17 cellular contexts compared by ENCODE assay signal in the genomic region with DNA sequence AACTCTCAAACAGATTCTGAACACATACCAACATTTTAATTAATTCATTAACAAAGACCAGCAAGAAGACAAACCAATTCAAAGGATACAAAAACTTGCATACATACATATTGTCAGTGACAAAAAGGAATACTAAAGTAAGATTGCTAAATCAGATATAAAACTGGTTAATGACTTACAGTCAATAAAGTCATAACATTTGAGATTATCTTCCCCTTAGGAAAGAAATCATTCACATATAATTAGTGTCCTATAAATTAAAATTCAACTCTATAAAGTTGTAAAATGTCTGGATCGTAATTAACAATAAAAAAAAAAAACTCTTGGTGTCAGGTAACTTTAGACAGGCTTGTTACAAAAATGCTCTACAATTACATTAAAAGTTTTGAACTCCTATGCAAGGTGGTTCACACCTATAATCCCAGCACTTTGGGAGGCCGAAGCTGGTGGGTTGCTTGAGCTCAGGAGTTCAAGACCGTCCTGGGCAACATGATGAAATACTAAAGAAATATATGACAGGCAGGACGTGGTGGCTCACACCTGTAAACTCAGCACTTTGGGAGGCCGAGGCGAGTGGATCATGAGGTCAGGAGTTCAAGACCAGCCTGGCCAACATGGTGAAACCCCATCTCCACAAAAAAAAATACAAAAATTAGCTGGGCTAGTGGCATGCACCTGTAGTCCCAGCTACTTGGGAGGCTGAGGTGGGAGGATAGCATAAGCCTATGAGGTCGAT. TPM values are rescaled to one million over a fixed set of nuclear protein-coding genes. Genes with fewer than 3 reads are reported as not detected.
DNase-seq lines count a peak whose midpoint lies in the region; ATAC-seq, FAIRE-seq and TF ChIP-seq lines count a peak whose summit lies in the region.
"Had no signal": no experiment of that assay in that cellular context is flagged by ENCODE, and none has a peak within 500 bp of the region (broad histone marks: within the 10 kb centered on the region; RNA-seq: fewer than 3 reads in every experiment).

No MANE protein-coding gene starts in this region.

- H3K9me3 ChIP-seq in HUES6 (ENCODE audit: control insufficient read depth, insufficient read depth, low read depth, low read length) (no peaks in the 10 kb centered on the region), K562 (replicated peaks; ENCODE audit: control insufficient read depth, insufficient read depth, low read depth, low read length) (no peaks in the 10 kb centered on the region)
- H3K9me3 ChIP-seq: BLaER1 treated with 17β-estradiol and CSF1 and Interleukin-3, amounts not matched to agents 10 nM and 100 nM had no signal

- peaks cover 13% of the 10 kb centered on the region for H3K27me3 Mint-ChIP-seq in type B pancreatic cell

- CTCF ChIA-PET in K562 (lab: Yijun Ruan, JAX; ENCODE audit: low intra/inter-chr PET ratio) = interaction anchor here (0.6 kb wide), 1 partner anchor 117 kb away, joined by 3 read pairs; no protein-coding TSS in a partner anchor

- H3K79me2 ChIP-seq in K562 (ENCODE audit: control insufficient read depth, insufficient read depth, low read length) = no peaks in the 10 kb centered on the region

- no peak for TF ChIP-seq EP300 in K562 (IDR thresholded peaks at IDR 0.05; ENCODE audit: low read length)

- no peak for TF ChIP-seq POLR2A in K562 (conservative IDR thresholded peaks at IDR 0.05)

- H3K27ac Mint-ChIP-seq in type B pancreatic cell = peak overlapping the region; percentile 80

- POLR2A ChIA-PET in K562 (lab: Yijun Ruan, JAX) = interaction anchor here (1.0 kb wide), 1 partner anchor 13 kb away, joined by 3 read pairs; no protein-coding TSS in a partner anchor

- H3K27ac ChIP-seq in HUES6 (ENCODE audit: low read depth, low read length) (peak overlapping the region; percentile 72; the same call in 1 of the 2 replicates), K562 (ENCODE audit: extremely low read depth, low read depth, low read length) (no peak overlapping the region)
- H3K27ac ChIP-seq: BLaER1 treated with 17β-estradiol and CSF1 and Interleukin-3, amounts not matched to agents 10 nM and 100 nM; PC-9 had no signal

- in situ Hi-C loops in K562 (cut with MboI) = no loop called here

- H3K4me3 ChIP-seq in HUES6 (ENCODE audit: low read depth, low read length) (no peak overlapping the region), K562 (no peak overlapping the region)
- H3K4me3 ChIP-seq: BLaER1 treated with 17β-estradiol and CSF1 and Interleukin-3, amounts not matched to agents 10 nM and 100 nM; PC-9 had no signal

- no peaks in the 10 kb centered on the region for H3K9me1 ChIP-seq in K562 (ENCODE audit: control insufficient read depth, insufficient read depth, low read length)

- WGBS in K562 (ENCODE audit: insufficient coverage, low coverage, missing lambda C conversion rate) = 66% methylated on average over 7 of the region's 7 CpGs

- no peak overlapping the region for H3K4me2 ChIP-seq in K562 (ENCODE audit: insufficient read depth, low read length)
- H3K4me2 ChIP-seq: PC-9 had no signal

- no peaks in the 10 kb centered on the region for H3K36me3 Mint-ChIP-seq in type B pancreatic cell

- intact Hi-C loops in K562 (cut with micrococcal nuclease) (loop anchor here (10.0 kb wide), 2 partner anchors 183 to 213 kb away; no protein-coding TSS in a partner anchor), sciatic nerve (cut with DNase I) (no loop called here)

- DNase-seq in K562 (ENCODE audit: extremely low read depth in 1 of 4, low spot score in 3 of 4) = no peak
- peak; percentile 57 for DNase-seq in mesenteric fat pad (ENCODE audit: low spot score)
- no peak for DNase-seq in type B pancreatic cell (ENCODE audit: extremely low spot score, unreplicated experiment)
- no peak for DNase-seq in GF-D8 (lab: John Stamatoyannopoulos, UW)
- DNase-seq in sciatic nerve (ENCODE audit: low spot score) = no peak
- DNase-seq in GM10266 (ENCODE audit: extremely low spot score) = no peak
- DNase-seq: KBM-7, NCI-H1092, NCI-H1694, NCI-H2107, NCI-H345, PC-9 had no signal

- H4K20me1 ChIP-seq in K562 (replicated peaks; ENCODE audit: control insufficient read depth, insufficient read depth, low read length) = no peaks in the 10 kb centered on the region
- H4K20me1 ChIP-seq: BLaER1 treated with 17β-estradiol and CSF1 and Interleukin-3, amounts not matched to agents 10 nM and 100 nM had no signal

- no peak overlapping the region for H2AFZ ChIP-seq in K562 (ENCODE audit: low read depth, low read length)
- H2AFZ ChIP-seq: PC-9 had no signal

- peak overlapping the region; percentile 73 for H3K9ac ChIP-seq in HUES6 (ENCODE audit: low read length)
- no peak overlapping the region for H3K9ac ChIP-seq in K562 (ENCODE audit: insufficient read depth in 1 of 2, low read depth in 2 of 2, low read length in 2 of 2)
- H3K9ac ChIP-seq: BLaER1 treated with 17β-estradiol and CSF1 and Interleukin-3, amounts not matched to agents 10 nM and 100 nM had no signal

- FAIRE-seq in K562 (lab: Jason Lieb, UNC) = no peak

- no peak for TF ChIP-seq RAD21 in K562 (CRISPR knock-in tag; conservative IDR thresholded peaks at IDR 0.05 in 1 of 2, IDR thresholded peaks at IDR 0.05 in 1 of 2)

- no peaks in the 10 kb centered on the region for H3K9me3 Mint-ChIP-seq in type B pancreatic cell

- BruUV-seq in K562 (replicated peaks; lab: Mats Ljungman, UMichigan) = no TSS peak

- ATAC-seq in K562 = no peak
- ATAC-seq in sciatic nerve = no peak
- ATAC-seq in HG02610 (IDR thresholded peaks at IDR 0.05; ENCODE audit: unreplicated experiment) = no peak
- ATAC-seq: HCT116, Right ventricle myocardium inferior had no signal

- peaks cover 33% of the 10 kb centered on the region for H3K4me1 ChIP-seq in HUES6 (ENCODE audit: control insufficient read depth, insufficient read depth, low read length)
- peaks cover 0 to 12% of the 10 kb centered on the region in 2 experiments; a peak in 4 of 5 replicates for H3K4me1 ChIP-seq in K562 (replicated peaks in 1 of 2; ENCODE audit: control insufficient read depth in 2 of 2, insufficient read depth in 2 of 2, low read length in 2 of 2)

- no peak overlapping the region for H3K4me3 Mint-ChIP-seq in type B pancreatic cell

- H3K27me3 ChIP-seq in HUES6 (ENCODE audit: control insufficient read depth, insufficient read depth, low read length) = no peaks in the 10 kb centered on the region
- H3K27me3 ChIP-seq in K562 (ENCODE audit: control insufficient read depth in 2 of 2, insufficient read depth in 2 of 2, low read length in 2 of 2) = no peaks in the 10 kb centered on the region

- TF ChIP-seq CTCF in K562 (IDR thresholded peaks at IDR 0.05 in 2 of 3, conservative IDR thresholded peaks at IDR 0.05 in 1 of 3; ENCODE audit: insufficient read depth in 2 of 3, low read depth in 1 of 3, low read length in 3 of 3) (no peak), type B pancreatic cell (conservative IDR thresholded peaks at IDR 0.05) (no peak), GM10266 (IDR thresholded peaks at IDR 0.05; ENCODE audit: control insufficient read depth, insufficient read depth, low read depth, missing control alignments) (no peak)

- H3K36me3 ChIP-seq in HUES6 (ENCODE audit: control insufficient read depth, insufficient read depth, low read length) (no peaks in the 10 kb centered on the region), K562 (ENCODE audit: control insufficient read depth, insufficient read depth, low read length) (no peaks in the 10 kb centered on the region)
- H3K36me3 ChIP-seq: BLaER1 treated with 17β-estradiol and CSF1 and Interleukin-3, amounts not matched to agents 10 nM and 100 nM had no signal

- peaks cover 11% of the 10 kb centered on the region for H3K4me1 Mint-ChIP-seq in type B pancreatic cell (ENCODE audit: unreplicated experiment)

RNA-seq across cellular contexts. Expression of a gene that starts 17.7 kb away (rescaled TPM):
- total RNA-seq in K562 (2011; cell fraction: chromatin; rRNA removed; ENCODE audit: low replicate concordance) = 0.12 and 0.18 TPM in 2 replicates
- under 0.01 and 0.13 TPM in 2 replicates for total RNA-seq in K562 (2011; cell fraction: nucleolus; rRNA removed)
- 0.22 and 0.23 TPM in 2 replicates for total RNA-seq in K562 (2011; cell fraction: nucleoplasm; rRNA removed)
- 0.18 and 0.33 TPM in 2 replicates for total RNA-seq in K562 (2014; rRNA removed)
- 0.40 and 0.51 TPM in 2 replicates for total RNA-seq in K562 (2014; rRNA removed; fragmentation: Illumina TruSeq; extraction: Trizol)
- 0.34 and 0.43 TPM in 2 replicates for total RNA-seq in K562 (2015; rRNA removed; fragmentation: Illumina TruSeq; extraction: Trizol)
- total RNA-seq in K562 (2021) = 0.34 and 0.47 TPM in 2 replicates
- polyA plus RNA-seq in K562 (2011; rRNA removed) = 0.07 TPM in 2 replicates
- 0.04 and 0.06 TPM in 2 replicates for polyA plus RNA-seq in K562 (2011; cell fraction: cytosol; rRNA removed)
- polyA plus RNA-seq in K562 (2011; cell fraction: nucleus; rRNA removed) = 0.06 and 0.07 TPM in 2 replicates
- polyA plus RNA-seq in K562 (2012) = 0.44 and 1.3 TPM in 2 replicates
- polyA plus RNA-seq in K562 (2014; fragmentation: Illumina TruSeq; extraction: Trizol) = 0.44 and 0.45 TPM in 2 replicates
- polyA plus RNA-seq in K562 (2014; fragmentation: Nextera tagmentation; extraction: Ambion mirVana) = under 1 TPM; 0.13 to 0.14 TPM
- polyA plus RNA-seq in K562 (2014; rRNA removed) = 0.19 and 0.27 TPM in 2 replicates
- 0.12 and 0.14 TPM in 2 replicates for polyA minus RNA-seq in K562 (2011; rRNA and poly(A)+ RNA removed)
- polyA minus RNA-seq in K562 (2011; cell fraction: cytosol; rRNA and poly(A)+ RNA removed) = 0.10 and 0.18 TPM in 2 replicates
- under 0.01 TPM in 2 replicates for polyA minus RNA-seq in K562 (2011; cell fraction: nucleus; rRNA and poly(A)+ RNA removed)
- not detected for total RNA-seq in mesenteric fat pad
- total RNA-seq in type B pancreatic cell (ENCODE audit: low replicate concordance) = 16.9 and 19.2 TPM in 2 replicates
- 0.22 TPM for total RNA-seq in sciatic nerve
- total RNA-seq: Right ventricle myocardium inferior had no signal

RNA-seq across cellular contexts. Expression of a gene that starts 25.4 kb away (rescaled TPM):
- total RNA-seq in K562 (2011; cell fraction: chromatin; rRNA removed; ENCODE audit: low replicate concordance) = 17.1 and 23.9 TPM in 2 replicates
- 23.8 and 28.2 TPM in 2 replicates for total RNA-seq in K562 (2011; cell fraction: nucleolus; rRNA removed)
- total RNA-seq in K562 (2011; cell fraction: nucleoplasm; rRNA removed) = 15.8 and 17.0 TPM in 2 replicates
- total RNA-seq in K562 (2014; rRNA removed) = 15.2 and 19.6 TPM in 2 replicates
- total RNA-seq in K562 (2014; rRNA removed; fragmentation: Illumina TruSeq; extraction: Trizol) = 11.3 and 11.7 TPM in 2 replicates
- 10.7 and 10.9 TPM in 2 replicates for total RNA-seq in K562 (2015; rRNA removed; fragmentation: Illumina TruSeq; extraction: Trizol)
- 22.8 and 25.9 TPM in 2 replicates for total RNA-seq in K562 (2021)
- polyA plus RNA-seq in K562 (2011; rRNA removed) = 12.0 and 12.7 TPM in 2 replicates
- 13.7 and 27.1 TPM in 2 replicates for polyA plus RNA-seq in K562 (2011; cell fraction: cytosol; rRNA removed)
- 12.5 and 13.1 TPM in 2 replicates for polyA plus RNA-seq in K562 (2011; cell fraction: nucleus; rRNA removed)
- 15.7 and 17.3 TPM in 2 replicates for polyA plus RNA-seq in K562 (2012)
- 10.9 and 11.6 TPM in 2 replicates for polyA plus RNA-seq in K562 (2014; fragmentation: Illumina TruSeq; extraction: Trizol)
- 1 to 10 TPM; 3.1 to 4.8 TPM for polyA plus RNA-seq in K562 (2014; fragmentation: Nextera tagmentation; extraction: Ambion mirVana)
- 21.1 and 23.6 TPM in 2 replicates for polyA plus RNA-seq in K562 (2014; rRNA removed)
- 10.1 and 11.8 TPM in 2 replicates for polyA minus RNA-seq in K562 (2011; rRNA and poly(A)+ RNA removed)
- 6.3 and 8.4 TPM in 2 replicates for polyA minus RNA-seq in K562 (2011; cell fraction: cytosol; rRNA and poly(A)+ RNA removed)
- 7.7 and 12.9 TPM in 2 replicates for polyA minus RNA-seq in K562 (2011; cell fraction: nucleus; rRNA and poly(A)+ RNA removed)
- 9.7 TPM for total RNA-seq in mesenteric fat pad
- 9.6 and 9.9 TPM in 2 replicates for total RNA-seq in type B pancreatic cell (ENCODE audit: low replicate concordance)
- 4.8 TPM for total RNA-seq in sciatic nerve

RNA-seq across cellular contexts. Expression of a gene that starts 46.7 kb away (rescaled TPM):
- total RNA-seq in K562 (2011; cell fraction: chromatin; rRNA removed; ENCODE audit: low replicate concordance) = 35.5 and 42.7 TPM in 2 replicates
- total RNA-seq in K562 (2011; cell fraction: nucleolus; rRNA removed) = 45.9 and 51.5 TPM in 2 replicates
- 54.7 and 62.0 TPM in 2 replicates for total RNA-seq in K562 (2011; cell fraction: nucleoplasm; rRNA removed)
- 33.4 and 47.6 TPM in 2 replicates for total RNA-seq in K562 (2014; rRNA removed)
- 37.8 and 40.2 TPM in 2 replicates for total RNA-seq in K562 (2014; rRNA removed; fragmentation: Illumina TruSeq; extraction: Trizol)
- 29.7 and 34.6 TPM in 2 replicates for total RNA-seq in K562 (2015; rRNA removed; fragmentation: Illumina TruSeq; extraction: Trizol)
- 57.9 and 60.8 TPM in 2 replicates for total RNA-seq in K562 (2021)
- 45.9 and 53.1 TPM in 2 replicates for polyA plus RNA-seq in K562 (2011; rRNA removed)
- 17.1 and 33.6 TPM in 2 replicates for polyA plus RNA-seq in K562 (2011; cell fraction: cytosol; rRNA removed)
- polyA plus RNA-seq in K562 (2011; cell fraction: nucleus; rRNA removed) = 13.3 and 16.5 TPM in 2 replicates
- polyA plus RNA-seq in K562 (2012) = 46.0 and 101 TPM in 2 replicates
- polyA plus RNA-seq in K562 (2014; fragmentation: Illumina TruSeq; extraction: Trizol) = 31.7 and 32.1 TPM in 2 replicates
- polyA plus RNA-seq in K562 (2014; fragmentation: Nextera tagmentation; extraction: Ambion mirVana) = 10 to 100 TPM; 17.0 to 29.3 TPM
- 43.5 and 45.4 TPM in 2 replicates for polyA plus RNA-seq in K562 (2014; rRNA removed)
- polyA minus RNA-seq in K562 (2011; rRNA and poly(A)+ RNA removed) = 22.5 and 27.6 TPM in 2 replicates
- 56.3 and 58.4 TPM in 2 replicates for polyA minus RNA-seq in K562 (2011; cell fraction: cytosol; rRNA and poly(A)+ RNA removed)
- polyA minus RNA-seq in K562 (2011; cell fraction: nucleus; rRNA and poly(A)+ RNA removed) = 10.6 and 13.2 TPM in 2 replicates
- 36.4 TPM for total RNA-seq in mesenteric fat pad
- 48.3 and 61.3 TPM in 2 replicates for total RNA-seq in type B pancreatic cell (ENCODE audit: low replicate concordance)
- total RNA-seq in sciatic nerve = 37.4 TPM

RNA-seq across cellular contexts. Expression of a gene that starts 47.9 kb away (rescaled TPM):
- total RNA-seq in K562 (2011; cell fraction: chromatin; rRNA removed; ENCODE audit: low replicate concordance) = 33.9 and 89.6 TPM in 2 replicates
- total RNA-seq in K562 (2011; cell fraction: nucleolus; rRNA removed) = 32.2 and 33.0 TPM in 2 replicates
- 65.7 and 117 TPM in 2 replicates for total RNA-seq in K562 (2011; cell fraction: nucleoplasm; rRNA removed)
- total RNA-seq in K562 (2014; rRNA removed) (36.3 and 40.1 TPM in 2 replicates), K562 (2014; rRNA removed; fragmentation: Illumina TruSeq; extraction: Trizol) (102 and 114 TPM in 2 replicates), K562 (2015; rRNA removed; fragmentation: Illumina TruSeq; extraction: Trizol) (66.4 and 73.3 TPM in 2 replicates), K562 (2021) (54.4 and 54.9 TPM in 2 replicates), mesenteric fat pad (42.1 TPM), type B pancreatic cell (ENCODE audit: low replicate concordance) (73.4 and 75.4 TPM in 2 replicates), sciatic nerve (35.0 TPM)
- polyA plus RNA-seq in K562 (2011; rRNA removed) (64.1 and 78.0 TPM in 2 replicates), K562 (2014; fragmentation: Illumina TruSeq; extraction: Trizol) (85.1 and 99.0 TPM in 2 replicates), K562 (2014; fragmentation: Nextera tagmentation; extraction: Ambion mirVana) (100 to 1,000 TPM in 1 of 2 experiments, 10 to 100 TPM in 1; 90.9 to 106 TPM), K562 (2014; rRNA removed) (72.3 and 88.8 TPM in 2 replicates)
- 12.5 and 39.8 TPM in 2 replicates for polyA plus RNA-seq in K562 (2011; cell fraction: cytosol; rRNA removed)
- polyA plus RNA-seq in K562 (2011; cell fraction: nucleus; rRNA removed) = 11.6 and 25.7 TPM in 2 replicates
- polyA plus RNA-seq in K562 (2012) = 49.8 and 74.5 TPM in 2 replicates
- polyA minus RNA-seq in K562 (2011; rRNA and poly(A)+ RNA removed) = 45.1 and 68.5 TPM in 2 replicates
- 31.9 and 32.6 TPM in 2 replicates for polyA minus RNA-seq in K562 (2011; cell fraction: cytosol; rRNA and poly(A)+ RNA removed)
- 19.0 and 31.0 TPM in 2 replicates for polyA minus RNA-seq in K562 (2011; cell fraction: nucleus; rRNA and poly(A)+ RNA removed)

Comparison
In these comparisons a context has a peak if more than half of its experiments do, and no peak if none do; other contexts are left out.
1. RNA of a gene that starts 17.7 kb away (total RNA-seq): 16.9 to 19.2 TPM in type B pancreatic cell; under 0.01 to 0.51 TPM in K562, 0.22 TPM in sciatic nerve (single experiment) and not detected in mesenteric fat pad (single experiment); every median in the first group is over 10 times any median in the second.